In the genomic region with DNA sequence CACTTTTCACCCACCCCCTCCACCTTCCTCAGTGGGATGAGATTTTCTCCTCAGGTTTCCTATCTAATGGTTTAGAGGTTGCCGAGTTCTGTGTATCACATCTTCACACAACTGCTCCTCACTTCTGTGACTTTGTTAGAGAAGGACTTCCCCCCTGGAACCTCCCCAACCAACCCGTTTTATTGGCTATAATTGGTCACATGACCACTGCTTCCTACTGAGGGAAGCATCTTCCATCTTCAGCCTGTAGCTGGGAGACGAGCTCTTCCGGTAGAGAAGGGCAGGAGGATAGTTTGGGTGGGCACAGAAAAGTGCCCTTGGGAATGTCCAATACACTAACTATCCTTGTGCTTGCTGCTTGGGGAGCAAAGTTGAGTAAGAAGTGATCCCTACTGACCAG, we compare ENCODE assay signal across 1 cellular context.
TF ChIP-seq lines count a peak whose summit lies in the region.

No MANE protein-coding gene starts in this region.

TF ChIP-seq in WTC11, 78 proteins besides CTCF, POLR2A, EP300 and RAD21 (continued from another document):
- TF ChIP-seq, protein P1, sequence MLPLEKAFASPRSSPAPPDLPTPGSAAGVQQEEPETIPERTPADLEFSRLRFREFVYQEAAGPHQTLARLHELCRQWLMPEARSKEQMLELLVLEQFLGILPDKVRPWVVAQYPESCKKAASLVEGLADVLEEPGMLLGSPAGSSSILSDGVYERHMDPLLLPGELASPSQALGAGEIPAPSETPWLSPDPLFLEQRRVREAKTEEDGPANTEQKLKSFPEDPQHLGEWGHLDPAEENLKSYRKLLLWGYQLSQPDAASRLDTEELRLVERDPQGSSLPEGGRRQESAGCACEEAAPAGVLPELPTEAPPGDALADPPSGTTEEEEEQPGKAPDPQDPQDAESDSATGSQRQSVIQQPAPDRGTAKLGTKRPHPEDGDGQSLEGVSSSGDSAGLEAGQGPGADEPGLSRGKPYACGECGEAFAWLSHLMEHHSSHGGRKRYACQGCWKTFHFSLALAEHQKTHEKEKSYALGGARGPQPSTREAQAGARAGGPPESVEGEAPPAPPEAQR (CRISPR knock-in tag; IDR thresholded peaks at IDR 0.05) = no peak
- TF ChIP-seq, protein P2, sequence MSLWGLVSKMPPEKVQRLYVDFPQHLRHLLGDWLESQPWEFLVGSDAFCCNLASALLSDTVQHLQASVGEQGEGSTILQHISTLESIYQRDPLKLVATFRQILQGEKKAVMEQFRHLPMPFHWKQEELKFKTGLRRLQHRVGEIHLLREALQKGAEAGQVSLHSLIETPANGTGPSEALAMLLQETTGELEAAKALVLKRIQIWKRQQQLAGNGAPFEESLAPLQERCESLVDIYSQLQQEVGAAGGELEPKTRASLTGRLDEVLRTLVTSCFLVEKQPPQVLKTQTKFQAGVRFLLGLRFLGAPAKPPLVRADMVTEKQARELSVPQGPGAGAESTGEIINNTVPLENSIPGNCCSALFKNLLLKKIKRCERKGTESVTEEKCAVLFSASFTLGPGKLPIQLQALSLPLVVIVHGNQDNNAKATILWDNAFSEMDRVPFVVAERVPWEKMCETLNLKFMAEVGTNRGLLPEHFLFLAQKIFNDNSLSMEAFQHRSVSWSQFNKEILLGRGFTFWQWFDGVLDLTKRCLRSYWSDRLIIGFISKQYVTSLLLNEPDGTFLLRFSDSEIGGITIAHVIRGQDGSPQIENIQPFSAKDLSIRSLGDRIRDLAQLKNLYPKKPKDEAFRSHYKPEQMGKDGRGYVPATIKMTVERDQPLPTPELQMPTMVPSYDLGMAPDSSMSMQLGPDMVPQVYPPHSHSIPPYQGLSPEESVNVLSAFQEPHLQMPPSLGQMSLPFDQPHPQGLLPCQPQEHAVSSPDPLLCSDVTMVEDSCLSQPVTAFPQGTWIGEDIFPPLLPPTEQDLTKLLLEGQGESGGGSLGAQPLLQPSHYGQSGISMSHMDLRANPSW (CRISPR knock-in tag; conservative IDR thresholded peaks at IDR 0.05; ENCODE audit: low read depth) = no peak
- TF ChIP-seq SOX15 (CRISPR knock-in tag; IDR thresholded peaks at IDR 0.05) (no peak), TP53 (CRISPR knock-in tag; IDR thresholded peaks at IDR 0.05) (no peak)
TF ChIP-seq in WTC11: peak in this region for 2.
